Comparison of ENCODE assay signal across 1 cellular context in genomic region chr3:48467473-48468267, GRCh38.
TF ChIP-seq lines count a peak whose summit lies in the region.

No MANE protein-coding gene starts in this region.

TF ChIP-seq in SK-N-SH, 30 proteins besides CTCF, POLR2A, EP300 and RAD21 (continued from another document):
- no peak for TF ChIP-seq USF2 (IDR thresholded peaks at IDR 0.05; ENCODE audit: borderline replicate concordance, low read depth, low read length)
